Comparison of ENCODE assay signal across 1 cellular context in genomic region chr7:14604606-14605005, GRCh38.
TF ChIP-seq lines count a peak whose summit lies in the region.

No MANE protein-coding gene starts in this region.

TF ChIP-seq in SK-N-SH, 30 proteins besides CTCF, POLR2A, EP300 and RAD21 (continued from another document):
- peak; percentile 18; the same call in 1 of the 2 replicates for TF ChIP-seq RXRA (IDR thresholded peaks at IDR 0.05; ENCODE audit: borderline replicate concordance, low read depth)
- TF ChIP-seq MXI1 (IDR thresholded peaks at IDR 0.05; ENCODE audit: low read depth, low read length), result no peak
